Comparison of ENCODE assay signal across 14 cellular contexts in the genomic region with DNA sequence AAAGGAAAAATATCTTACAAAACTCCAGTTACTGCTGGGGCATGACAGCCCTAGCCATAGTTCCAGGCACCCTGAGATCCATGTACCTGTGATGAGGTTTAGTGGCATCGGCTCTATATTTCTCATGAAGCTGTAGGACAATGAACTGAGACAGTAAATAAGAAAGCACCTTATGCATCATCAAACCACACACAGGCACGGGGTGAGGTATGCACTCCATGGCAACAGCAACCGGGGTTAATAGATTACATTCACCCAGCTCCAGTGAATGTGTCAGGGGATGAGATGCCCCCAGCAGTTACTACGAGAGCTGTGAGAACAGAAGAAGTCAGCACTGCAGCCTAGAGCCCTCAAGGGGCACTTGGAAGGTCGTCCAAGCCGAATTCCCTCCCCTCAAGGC.
DNase-seq lines count a peak whose midpoint lies in the region; ATAC-seq, FAIRE-seq and TF ChIP-seq lines count a peak whose summit lies in the region.
"Had no signal": no experiment of that assay in that cellular context is flagged by ENCODE, and none has a peak within 500 bp of the region (broad histone marks: within the 10 kb centered on the region; RNA-seq: fewer than 3 reads in every experiment).

No MANE protein-coding gene starts in this region.

- TF ChIP-seq EP300 in suprapubic skin (IDR thresholded peaks at IDR 0.05) = no peak

- no peaks in the 10 kb centered on the region for H3K36me3 Mint-ChIP-seq in activated naive CD4-positive, alpha-beta T cell treated with anti-CD3 and anti-CD28 coated beads, Interleukin-2, amount 10 ng/mL, durations not matched to agents 7 days and 5 days
- no peaks in the 10 kb centered on the region for H3K36me3 Mint-ChIP-seq in stimulated activated effector memory CD8-positive, alpha-beta T cell treated with anti-CD3 and anti-CD28 coated beads, Interleukin-12 subunit alpha, Interleukin-12 subunit beta, amount 100 ng/mL, for 72 hours

- no peak overlapping the region for H3K4me3 Mint-ChIP-seq in activated naive CD4-positive, alpha-beta T cell treated with anti-CD3 and anti-CD28 coated beads, Interleukin-2, amount 10 ng/mL, durations not matched to agents 7 days and 5 days
- H3K4me3 Mint-ChIP-seq in stimulated activated effector memory CD8-positive, alpha-beta T cell treated with anti-CD3 and anti-CD28 coated beads, Interleukin-12 subunit alpha, Interleukin-12 subunit beta, amount 100 ng/mL, for 72 hours = no peak overlapping the region

- peak; percentile 12 for DNase-seq in activated naive CD4-positive, alpha-beta T cell treated with Interleukin-2 at 50 U/mL for 16 hours
- no peak for DNase-seq in activated naive CD4-positive, alpha-beta T cell treated with anti-CD3 and anti-CD28 coated beads, Interleukin-2, amount 10 ng/mL, durations not matched to agents 7 days and 5 days
- peak; percentile 25 for DNase-seq in T1000 (lab: John Stamatoyannopoulos, UW)
- peak in 1 of 2 donors; percentile 58 for DNase-seq in stimulated activated effector memory CD8-positive, alpha-beta T cell treated with anti-CD3 and anti-CD28 coated beads, Interleukin-12 subunit alpha, Interleukin-12 subunit beta, amount 100 ng/mL, for 72 hours (ENCODE audit: low spot score in 2 of 2)
- DNase-seq in small intestine = no peak
- no peak for DNase-seq in DMS153 (lab: John Stamatoyannopoulos, UW)
- DNase-seq in suprapubic skin (ENCODE audit: low spot score in 2 of 2) = no peak
- DNase-seq: activated CD8-positive, alpha-beta memory T cell treated with anti-CD3 and anti-CD28 coated beads, Interleukin-2, amount 50 U/mL, for 4 hours; cortex of kidney; GOT3; hippocampal formation; NCI-H526 treated with DMSO at 0.1 percent for 48 hours had no signal

- H3K4me1 Mint-ChIP-seq in activated naive CD4-positive, alpha-beta T cell treated with anti-CD3 and anti-CD28 coated beads, Interleukin-2, amount 10 ng/mL, durations not matched to agents 7 days and 5 days = peaks cover 3% of the 10 kb centered on the region
- H3K4me1 Mint-ChIP-seq in stimulated activated effector memory CD8-positive, alpha-beta T cell treated with anti-CD3 and anti-CD28 coated beads, Interleukin-12 subunit alpha, Interleukin-12 subunit beta, amount 100 ng/mL, for 72 hours = peaks cover 15% of the 10 kb centered on the region

- CTCF ChIA-PET in activated naive CD4-positive, alpha-beta T cell treated with anti-CD3 and anti-CD28 coated beads, Interleukin-2, amount 10 ng/mL, durations not matched to agents 7 days and 5 days (lab: Charles Lee) = no interaction called here

- no peak for TF ChIP-seq CTCF in suprapubic skin (IDR thresholded peaks at IDR 0.05)

- no peaks in the 10 kb centered on the region for H3K9me3 ChIP-seq in small intestine (ENCODE audit: control insufficient read depth, low read depth)
- H3K9me3 ChIP-seq in suprapubic skin = no peaks in the 10 kb centered on the region

- no peak overlapping the region for H3K27ac Mint-ChIP-seq in activated naive CD4-positive, alpha-beta T cell treated with anti-CD3 and anti-CD28 coated beads, Interleukin-2, amount 10 ng/mL, durations not matched to agents 7 days and 5 days
- no peak overlapping the region for H3K27ac Mint-ChIP-seq in stimulated activated effector memory CD8-positive, alpha-beta T cell treated with anti-CD3 and anti-CD28 coated beads, Interleukin-12 subunit alpha, Interleukin-12 subunit beta, amount 100 ng/mL, for 72 hours

- H3K36me3 ChIP-seq in small intestine (ENCODE audit: control insufficient read depth in 2 of 2, insufficient read depth in 2 of 2, low read length in 2 of 2) (no peaks in the 10 kb centered on the region), suprapubic skin (no peaks in the 10 kb centered on the region)

- H3K27ac ChIP-seq in small intestine (ENCODE audit: low read depth in 1 of 2, low read length in 1 of 2) (no peak overlapping the region), suprapubic skin (no peak overlapping the region)
- H3K27ac ChIP-seq: KMS-11 had no signal

- peaks cover 0 to 3% of the 10 kb centered on the region in 2 donors for H3K27me3 ChIP-seq in small intestine (ENCODE audit: control insufficient read depth in 2 of 2, insufficient read depth in 2 of 2, low read length in 2 of 2)
- H3K27me3 ChIP-seq in suprapubic skin = peaks cover 5% of the 10 kb centered on the region

- FAIRE-seq in small intestine (lab: Jason Lieb, UNC) = no peak

- no peak for TF ChIP-seq POLR2A in suprapubic skin (IDR thresholded peaks at IDR 0.05)

- no peak overlapping the region for H3K4me3 ChIP-seq in small intestine (ENCODE audit: low read depth in 1 of 2, low read length in 2 of 2)
- no peak overlapping the region for H3K4me3 ChIP-seq in suprapubic skin

- ATAC-seq in HG02852 (IDR thresholded peaks at IDR 0.05; ENCODE audit: unreplicated experiment) = peak; percentile 68
- ATAC-seq in stimulated activated effector memory CD8-positive, alpha-beta T cell treated with anti-CD3 and anti-CD28 coated beads, Interleukin-12 subunit alpha, Interleukin-12 subunit beta, amount 100 ng/mL, for 72 hours = peak; percentile 91

- H3K4me1 ChIP-seq in small intestine (ENCODE audit: control insufficient read depth in 2 of 2, insufficient read depth in 1 of 2, low read depth in 1 of 2, low read length in 1 of 2) = no peaks in the 10 kb centered on the region
- H3K4me1 ChIP-seq in suprapubic skin = no peaks in the 10 kb centered on the region

- no peaks in the 10 kb centered on the region for H3K9me3 Mint-ChIP-seq in activated naive CD4-positive, alpha-beta T cell treated with anti-CD3 and anti-CD28 coated beads, Interleukin-2, amount 10 ng/mL, durations not matched to agents 7 days and 5 days
- H3K9me3 Mint-ChIP-seq in stimulated activated effector memory CD8-positive, alpha-beta T cell treated with anti-CD3 and anti-CD28 coated beads, Interleukin-12 subunit alpha, Interleukin-12 subunit beta, amount 100 ng/mL, for 72 hours = no peaks in the 10 kb centered on the region

- peaks cover 87% of the 10 kb centered on the region for H3K27me3 Mint-ChIP-seq in activated naive CD4-positive, alpha-beta T cell treated with anti-CD3 and anti-CD28 coated beads, Interleukin-2, amount 10 ng/mL, durations not matched to agents 7 days and 5 days

- 44 to 60% (median 49%) methylated on average over 6 of the region's 6 CpGs for WGBS in small intestine, 3 donors
- WGBS in suprapubic skin = 75% methylated on average over 6 of the region's 6 CpGs

Comparison
In these comparisons a context has a peak if more than half of its experiments do, and no peak if none do; other contexts are left out.
1. DNase-seq: peak in activated naive CD4-positive, alpha-beta T cell treated with Interleukin-2 at 50 U/mL for 16 hours (single experiment) and T1000 (single experiment); none in activated naive CD4-positive, alpha-beta T cell treated with anti-CD3 and anti-CD28 coated beads, Interleukin-2, amount 10 ng/mL, durations not matched to agents 7 days and 5 days (single experiment), small intestine (single experiment), DMS153 (single experiment) and suprapubic skin (0 of 2).